1 cellular context compared by ENCODE assay signal in genomic region chr12:49295087-49296001, GRCh38.
A peak's percentile ranks its signal among the peaks of the same experiment; 100 is the strongest.
TF ChIP-seq lines count a peak whose summit lies in the region.

Gene PRPH, plus strand, starts transcription at chr12:49295147. Its CDS starts 54 bp downstream, at chr12:49295201.

TF ChIP-seq in HEK293, 187 proteins besides CTCF, POLR2A, EP300 and RAD21 (continued from another document):
- TF ChIP-seq, protein P1, sequence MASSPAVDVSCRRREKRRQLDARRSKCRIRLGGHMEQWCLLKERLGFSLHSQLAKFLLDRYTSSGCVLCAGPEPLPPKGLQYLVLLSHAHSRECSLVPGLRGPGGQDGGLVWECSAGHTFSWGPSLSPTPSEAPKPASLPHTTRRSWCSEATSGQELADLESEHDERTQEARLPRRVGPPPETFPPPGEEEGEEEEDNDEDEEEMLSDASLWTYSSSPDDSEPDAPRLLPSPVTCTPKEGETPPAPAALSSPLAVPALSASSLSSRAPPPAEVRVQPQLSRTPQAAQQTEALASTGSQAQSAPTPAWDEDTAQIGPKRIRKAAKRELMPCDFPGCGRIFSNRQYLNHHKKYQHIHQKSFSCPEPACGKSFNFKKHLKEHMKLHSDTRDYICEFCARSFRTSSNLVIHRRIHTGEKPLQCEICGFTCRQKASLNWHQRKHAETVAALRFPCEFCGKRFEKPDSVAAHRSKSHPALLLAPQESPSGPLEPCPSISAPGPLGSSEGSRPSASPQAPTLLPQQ (tag by site-specific recombination; IDR thresholded peaks at IDR 0.05), result no peak
- peak; percentile 32 for TF ChIP-seq OSR2 (tag by site-specific recombination; IDR thresholded peaks at IDR 0.05)
- TF ChIP-seq HIC1 (tag by site-specific recombination; IDR thresholded peaks at IDR 0.05), result 0 out of 2 replicates have a peak, but pooled peaks have one; percentile 2
- no peak for TF ChIP-seq ZSCAN16 (tag by site-specific recombination; IDR thresholded peaks at IDR 0.05)
- TF ChIP-seq KLF8 (tag by site-specific recombination; IDR thresholded peaks at IDR 0.05), result no peak
- TF ChIP-seq, protein P2, sequence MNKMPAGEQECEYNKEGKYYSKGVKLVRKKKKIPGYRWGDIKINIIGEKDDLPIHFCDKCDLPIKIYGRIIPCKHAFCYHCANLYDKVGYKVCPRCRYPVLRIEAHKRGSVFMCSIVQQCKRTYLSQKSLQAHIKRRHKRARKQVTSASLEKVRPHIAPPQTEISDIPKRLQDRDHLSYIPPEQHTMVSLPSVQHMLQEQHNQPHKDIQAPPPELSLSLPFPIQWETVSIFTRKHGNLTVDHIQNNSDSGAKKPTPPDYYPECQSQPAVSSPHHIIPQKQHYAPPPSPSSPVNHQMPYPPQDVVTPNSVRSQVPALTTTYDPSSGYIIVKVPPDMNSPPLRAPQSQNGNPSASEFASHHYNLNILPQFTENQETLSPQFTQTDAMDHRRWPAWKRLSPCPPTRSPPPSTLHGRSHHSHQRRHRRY (tag by site-specific recombination; IDR thresholded peaks at IDR 0.05), result no peak
- no peak for TF ChIP-seq ZFP41 (tag by site-specific recombination; IDR thresholded peaks at IDR 0.05; ENCODE audit: borderline replicate concordance)
- TF ChIP-seq GLI2 (tag by site-specific recombination; IDR thresholded peaks at IDR 0.05; ENCODE audit: borderline replicate concordance, low read depth), result no peak
- TF ChIP-seq, protein P3, sequence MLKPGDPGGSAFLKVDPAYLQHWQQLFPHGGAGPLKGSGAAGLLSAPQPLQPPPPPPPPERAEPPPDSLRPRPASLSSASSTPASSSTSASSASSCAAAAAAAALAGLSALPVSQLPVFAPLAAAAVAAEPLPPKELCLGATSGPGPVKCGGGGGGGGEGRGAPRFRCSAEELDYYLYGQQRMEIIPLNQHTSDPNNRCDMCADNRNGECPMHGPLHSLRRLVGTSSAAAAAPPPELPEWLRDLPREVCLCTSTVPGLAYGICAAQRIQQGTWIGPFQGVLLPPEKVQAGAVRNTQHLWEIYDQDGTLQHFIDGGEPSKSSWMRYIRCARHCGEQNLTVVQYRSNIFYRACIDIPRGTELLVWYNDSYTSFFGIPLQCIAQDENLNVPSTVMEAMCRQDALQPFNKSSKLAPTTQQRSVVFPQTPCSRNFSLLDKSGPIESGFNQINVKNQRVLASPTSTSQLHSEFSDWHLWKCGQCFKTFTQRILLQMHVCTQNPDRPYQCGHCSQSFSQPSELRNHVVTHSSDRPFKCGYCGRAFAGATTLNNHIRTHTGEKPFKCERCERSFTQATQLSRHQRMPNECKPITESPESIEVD (tag by site-specific recombination; IDR thresholded peaks at IDR 0.05), result no peak
- TF ChIP-seq ZNF221 (tag by site-specific recombination; IDR thresholded peaks at IDR 0.05; ENCODE audit: borderline replicate concordance), result no peak
- no peak for TF ChIP-seq ZSCAN18 (tag by site-specific recombination; IDR thresholded peaks at IDR 0.05)
- no peak for TF ChIP-seq ZNF621 (tag by site-specific recombination; IDR thresholded peaks at IDR 0.05)
- TF ChIP-seq ZNF785 (tag by site-specific recombination; IDR thresholded peaks at IDR 0.05), result no peak
- no peak for TF ChIP-seq MEIS1 (CRISPR knock-in tag; IDR thresholded peaks at IDR 0.05; ENCODE audit: borderline replicate concordance)
- TF ChIP-seq ZBTB8A (tag by site-specific recombination; IDR thresholded peaks at IDR 0.05), result no peak
- peak; percentile 74 for TF ChIP-seq ZNF202 (tag by site-specific recombination; IDR thresholded peaks at IDR 0.05; ENCODE audit: borderline replicate concordance)
- TF ChIP-seq ZNF701 (tag by site-specific recombination; IDR thresholded peaks at IDR 0.05), result no peak
- TF ChIP-seq ZNF830 (tag by site-specific recombination; IDR thresholded peaks at IDR 0.05; ENCODE audit: low read depth), result no peak
